In the genomic region with DNA sequence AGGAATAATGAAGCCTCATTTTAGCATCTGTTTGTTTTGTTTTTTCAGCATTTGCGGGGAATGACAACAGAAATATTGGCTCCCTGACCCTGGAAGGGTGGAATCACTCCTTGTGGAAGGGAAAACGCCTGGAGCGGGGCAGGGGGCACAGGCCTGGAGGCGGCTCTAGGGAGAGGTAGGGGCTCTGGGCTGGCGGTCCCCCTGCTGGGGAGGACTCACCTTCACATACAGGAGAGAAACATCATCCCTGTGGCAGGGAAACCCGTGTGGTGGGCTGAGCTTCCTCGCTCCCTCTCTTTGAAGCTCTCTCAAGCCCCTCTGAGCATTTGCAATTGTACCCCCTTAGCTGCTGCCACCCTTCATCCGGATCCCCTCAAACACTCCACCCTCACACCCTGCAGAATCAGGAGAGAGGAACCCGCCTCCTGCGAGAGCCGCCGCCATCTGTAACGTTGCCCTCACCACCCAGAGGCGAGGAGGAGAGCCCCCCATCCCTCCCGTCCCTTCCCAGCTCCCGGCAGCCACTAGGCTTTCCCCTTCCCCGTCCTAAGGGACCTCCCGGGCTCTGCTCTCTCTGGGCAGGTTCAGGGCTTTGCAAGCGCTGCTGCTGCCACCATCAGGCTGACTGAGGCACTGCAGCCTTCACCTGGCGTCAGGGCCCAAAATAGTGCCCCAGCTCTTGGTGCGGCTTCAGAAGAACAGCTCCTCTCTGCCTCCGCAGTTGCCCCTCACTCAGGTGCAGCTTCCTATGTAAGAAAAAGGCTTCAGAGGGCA, we compare ENCODE assay signal across 8 cellular contexts. TPM values are rescaled to one million over a fixed set of nuclear protein-coding genes. Genes with fewer than 3 reads are reported as not detected.
A peak's percentile ranks its signal among the peaks of the same experiment; 100 is the strongest.
DNase-seq lines count a peak whose midpoint lies in the region; ATAC-seq, FAIRE-seq and TF ChIP-seq lines count a peak whose summit lies in the region.

No MANE protein-coding gene starts in this region.

- FAIRE-seq in A549 (lab: Jason Lieb, UNC) (no peak), HepG2 (lab: Jason Lieb, UNC) (peak; percentile 12)

- in situ Hi-C loops in GM13977 (cut with MboI; ENCODE audit: low pct_unique_long_range_greater_than_20kb, low sequenced_read_pairs, unreplicated experiment) (loop anchor here (10.0 to 25.0 kb wide), 2 partner anchors 275 to 553 kb away; no protein-coding TSS in a partner anchor), HepG2 (cut with HindIII; ENCODE audit: extremely low pct_ligation_motif_present, low pct_unique_long_range_greater_than_20kb) (loop anchor here (5.0 to 10.0 kb wide), 3 partner anchors 273 to 545 kb away; no protein-coding TSS in a partner anchor)

- H3K27ac ChIP-seq in A549 (peak overlapping the region; percentile 88 to 92), colonic mucosa (no peak overlapping the region), HepG2 (ENCODE audit: extremely low read length, insufficient read depth, low read length) (no peak overlapping the region)

- peak; percentile 90 to 91 for TF ChIP-seq RAD21 in A549 (conservative IDR thresholded peaks at IDR 0.05 in 1 of 2, IDR thresholded peaks at IDR 0.05 in 1 of 2)
- peak; percentile 81 for TF ChIP-seq RAD21 in HepG2 (CRISPR knock-in tag; IDR thresholded peaks at IDR 0.05)

- BruUV-seq in HepG2 (replicated peaks; lab: Mats Ljungman, UMichigan) = no TSS peak

- no peaks in the 10 kb centered on the region for H3K9me3 ChIP-seq in A549
- no peaks in the 10 kb centered on the region for H3K9me3 ChIP-seq in colonic mucosa
- no peaks in the 10 kb centered on the region for H3K9me3 ChIP-seq in HepG2 (ENCODE audit: low read length)

- H3K4me1 ChIP-seq in A549 = peaks cover 56% of the 10 kb centered on the region
- no peaks in the 10 kb centered on the region for H3K4me1 ChIP-seq in colonic mucosa
- H3K4me1 ChIP-seq in HepG2 (ENCODE audit: insufficient read depth, low read length) = no peaks in the 10 kb centered on the region

- CTCF ChIA-PET in A549 (lab: Yijun Ruan, JAX) = interaction anchor here (0.7 to 6.1 kb wide), 68 partner anchors 10 to 679 kb away, joined by 3 to 78 read pairs (median 4); a partner anchor contains a TSS
- CTCF ChIA-PET in HepG2 (lab: Yijun Ruan, JAX; ENCODE audit: low intra/inter-chr PET ratio, low total read pairs) = interaction anchor here (2.0 to 3.2 kb wide), 2 partner anchors 274 to 383 kb away, joined by 7 to 14 read pairs; no protein-coding TSS in a partner anchor

- H3K79me2 ChIP-seq in HepG2 (ENCODE audit: insufficient read depth, low read length) = no peaks in the 10 kb centered on the region

- TF ChIP-seq POLR2A in A549 (IDR thresholded peaks at IDR 0.05; ENCODE audit: low read length) = no peak
- TF ChIP-seq POLR2A in HepG2 (IDR thresholded peaks at IDR 0.05; ENCODE audit: insufficient read depth in 1 of 2, low read depth in 2 of 2, low read length in 2 of 2) = no peak

- H3K4me2 ChIP-seq in A549 (peak overlapping the region; percentile 74), HepG2 (ENCODE audit: low read depth, low read length) (no peak overlapping the region)

- POLR2A ChIA-PET in A549 (lab: Yijun Ruan, JAX) (no interaction called here), HepG2 (lab: Yijun Ruan, JAX) (no interaction called here)

- no peaks in the 10 kb centered on the region for H3K27me3 ChIP-seq in colonic mucosa
- peaks cover 3 to 22% of the 10 kb centered on the region in 2 experiments; a peak in 4 of 5 replicates for H3K27me3 ChIP-seq in HepG2 (ENCODE audit: control insufficient read depth in 1 of 2, insufficient read depth in 2 of 2, low read length in 2 of 2)

- H3K4me3 ChIP-seq in A549 = no peak overlapping the region
- H3K4me3 ChIP-seq in colonic mucosa = no peak overlapping the region
- no peak overlapping the region for H3K4me3 ChIP-seq in HepG2 (replicated peaks in 1 of 3; ENCODE audit: insufficient read depth in 1 of 3, low read depth in 2 of 3, low read length in 3 of 3)

- DNase-seq in A549 (ENCODE audit: low read depth in 1 of 2, low spot score in 1 of 2) (peak; percentile 69 to 70), GM13977 (ENCODE audit: low spot score) (peak; percentile 77), NCI-H2196 treated with DMSO at 0.1 percent for 48 hours (lab: John Stamatoyannopoulos, UW; ENCODE audit: unreplicated experiment) (peak; percentile 42), colonic mucosa (peak; percentile 67), HepG2 (ENCODE audit: low spot score) (peak; percentile 38)
- peak; percentile 9 to 39 for DNase-seq in activated CD4-positive, alpha-beta T cell treated with anti-CD3 and anti-CD28 coated beads for 24 hours (ENCODE audit: low read depth in 2 of 2)
- peak; percentile 13 to 48 for DNase-seq in stimulated activated CD4-positive, alpha-beta T cell treated with anti-CD3 and anti-CD28 coated beads, Interleukin-4, amount 100 ng/mL, for 4 hours

- H2AFZ ChIP-seq in HepG2 (ENCODE audit: low read length) = no peak overlapping the region

- TF ChIP-seq EP300 in A549 (IDR thresholded peaks at IDR 0.05) (no peak), HepG2 (IDR thresholded peaks at IDR 0.05; ENCODE audit: low read depth in 2 of 2, low read length in 2 of 2) (no peak), HepG2 (CRISPR knock-in tag; IDR thresholded peaks at IDR 0.05; ENCODE audit: borderline replicate concordance) (no peak)

- TF ChIP-seq CTCF in A549 (IDR thresholded peaks at IDR 0.05) (peak; percentile 71), GM13977 (IDR thresholded peaks at IDR 0.05; ENCODE audit: extremely low read depth, insufficient read depth, missing control alignments) (peak; percentile 99), colonic mucosa (IDR thresholded peaks at IDR 0.05) (peak; percentile 88), HepG2 (CRISPR knock-in tag; IDR thresholded peaks at IDR 0.05) (peak; percentile 94)

- WGBS in A549 (ENCODE audit: missing lambda C conversion rate) = 44% methylated on average over 14 of the region's 22 CpGs
- 19% methylated on average over 14 of the region's 22 CpGs for WGBS in HepG2 (ENCODE audit: low lambda C conversion rate)

- no peaks in the 10 kb centered on the region for H4K20me1 ChIP-seq in HepG2 (ENCODE audit: insufficient read depth, low read length)

- no peaks in the 10 kb centered on the region for H3K36me3 ChIP-seq in colonic mucosa
- no peaks in the 10 kb centered on the region for H3K36me3 ChIP-seq in HepG2 (replicated peaks in 1 of 2; ENCODE audit: control insufficient read depth in 1 of 2, insufficient read depth in 2 of 2, low read length in 2 of 2)

- peak; percentile 59 to 76 for ATAC-seq in A549
- ATAC-seq in HG03039 (IDR thresholded peaks at IDR 0.05; ENCODE audit: unreplicated experiment) = peak; percentile 71
- peak; percentile 97 for ATAC-seq in HepG2

- intact Hi-C loops in colonic mucosa (cut with DNase I) (loop anchor here (2.0 to 10.0 kb wide), 5 partner anchors 115 to 685 kb away; a partner anchor contains a TSS), HepG2 (cut with micrococcal nuclease; ENCODE audit: unreplicated experiment) (loop anchor here (1.0 kb wide), 2 partner anchors 274 to 383 kb away; no protein-coding TSS in a partner anchor)

- H3K9ac ChIP-seq in colonic mucosa (ENCODE audit: low read depth in 2 of 2, low read length in 2 of 2) = no peak overlapping the region
- H3K9ac ChIP-seq in HepG2 (ENCODE audit: insufficient read depth, low read depth, low read length) = no peak overlapping the region

TF ChIP-seq in A549, 52 proteins besides CTCF, POLR2A, EP300 and RAD21:
- TF ChIP-seq SMC3 (IDR thresholded peaks at IDR 0.05) (peak; percentile 84), ZC3H11A (IDR thresholded peaks at IDR 0.05) (no peak)

TF ChIP-seq in HepG2, 621 proteins besides CTCF, POLR2A, EP300 and RAD21 (continues in another document):
- TF ChIP-seq STAG1 (CRISPR knock-in tag; IDR thresholded peaks at IDR 0.05) = peak; percentile 86
- peak; percentile 43; the same call in 1 of the 2 replicates for TF ChIP-seq ZNF501 (CRISPR knock-in tag; IDR thresholded peaks at IDR 0.05)
- TF ChIP-seq GABPB1 (CRISPR knock-in tag; IDR thresholded peaks at IDR 0.05) = 0 out of 2 replicates have a peak, but pooled peaks have one; percentile 13
- peak; percentile 17 for TF ChIP-seq HNRNPLL (IDR thresholded peaks at IDR 0.05; ENCODE audit: low read depth, low read length, poor library complexity, severe bottlenecking)

RNA-seq across cellular contexts. Expression of a gene that starts 10.4 kb away (rescaled TPM):
- polyA plus RNA-seq in A549 (2011; rRNA removed) (3.0 and 3.1 TPM in 2 replicates), A549 (2017; fragmentation: RNase III; extraction: RNeasy Plus Mini Kit Qiagen cat#74134 plus additional on column Dnase treatment) (11.0 to 11.7 TPM (median 11.5 TPM) in 3 replicates), HepG2 (2011; rRNA removed) (not detected in 2 replicates)
- polyA plus RNA-seq in A549 (2012; cell fraction: cytosol; rRNA removed) = 6.3 and 8.3 TPM in 2 replicates
- polyA plus RNA-seq in A549 (2012; cell fraction: nucleus; rRNA removed) = 24.5 and 25.4 TPM in 2 replicates
- 5.1 and 8.7 TPM in 2 replicates for polyA minus RNA-seq in A549 (2011; rRNA and poly(A)+ RNA removed)
- total RNA-seq in colonic mucosa (under 1 TPM; 0.61 to 0.64 TPM), HepG2 (2016; rRNA removed; fragmentation: Illumina TruSeq; extraction: Trizol) (not detected in 2 replicates)
- not detected in 2 replicates for total RNA-seq in HepG2 (2016; cell fraction: cytosol; rRNA removed; fragmentation: Illumina TruSeq; extraction: Trizol; ENCODE audit: low read depth)
- not detected in 2 replicates for total RNA-seq in HepG2 (2016; cell fraction: insoluble cytoplasmic fraction; rRNA removed; fragmentation: Illumina TruSeq; extraction: Trizol)
- not detected in 2 replicates for total RNA-seq in HepG2 (2016; cell fraction: membrane; rRNA removed; fragmentation: Illumina TruSeq; extraction: Trizol)
- total RNA-seq in HepG2 (2016; cell fraction: nucleus; rRNA removed; fragmentation: Illumina TruSeq; extraction: Trizol) = not detected in 2 replicates
- not detected in 2 replicates for polyA plus RNA-seq in HepG2 (2011; cell fraction: cytosol; rRNA removed)
- not detected in 2 replicates for polyA plus RNA-seq in HepG2 (2011; cell fraction: nucleus; rRNA removed)
- 0.63 and 1.2 TPM in 2 replicates for polyA plus RNA-seq in HepG2 (2012)
- polyA plus RNA-seq in HepG2 (2016; cell fraction: cytosol; fragmentation: Illumina TruSeq; extraction: Trizol; ENCODE audit: low read depth) = not detected in 2 replicates
- not detected in 2 replicates for polyA plus RNA-seq in HepG2 (2016; cell fraction: insoluble cytoplasmic fraction; fragmentation: Illumina TruSeq; extraction: Trizol; ENCODE audit: low read depth)
- polyA plus RNA-seq in HepG2 (2016; cell fraction: membrane; fragmentation: Illumina TruSeq; extraction: Trizol; ENCODE audit: low read depth) = not detected in 2 replicates
- not detected in 2 replicates for polyA plus RNA-seq in HepG2 (2016; cell fraction: nucleus; fragmentation: Illumina TruSeq; extraction: Trizol; ENCODE audit: insufficient read depth, low read depth)
- not detected in 2 replicates for polyA minus RNA-seq in HepG2 (2011; rRNA and poly(A)+ RNA removed; ENCODE audit: low replicate concordance)
- not detected in 2 replicates for polyA minus RNA-seq in HepG2 (2011; cell fraction: cytosol; rRNA and poly(A)+ RNA removed)
- not detected in 2 replicates for polyA minus RNA-seq in HepG2 (2011; cell fraction: nucleus; rRNA and poly(A)+ RNA removed)

Comparison
In these comparisons a context has a peak if more than half of its experiments do, and no peak if none do; other contexts are left out.
1. DNase-seq: peak in every context shown above with its lines; median percentile 77 in GM13977; 70 in A549; 67 in colonic mucosa; 42 in NCI-H2196 treated with DMSO at 0.1 percent for 48 hours; 38 in HepG2; 30 in stimulated activated CD4-positive, alpha-beta T cell treated with anti-CD3 and anti-CD28 coated beads, Interleukin-4, amount 100 ng/mL, for 4 hours; 24 in activated CD4-positive, alpha-beta T cell treated with anti-CD3 and anti-CD28 coated beads for 24 hours.
2. H3K27ac ChIP-seq: peak in A549 (2 of 2); none in colonic mucosa (single experiment) and HepG2 (single experiment).
3. Peak in every context shown above with its lines, with median percentiles within 50 percentile points of each other: ATAC-seq and CTCF ChIP-seq.